Comparison of ENCODE assay signal across 10 cellular contexts in the genomic region with DNA sequence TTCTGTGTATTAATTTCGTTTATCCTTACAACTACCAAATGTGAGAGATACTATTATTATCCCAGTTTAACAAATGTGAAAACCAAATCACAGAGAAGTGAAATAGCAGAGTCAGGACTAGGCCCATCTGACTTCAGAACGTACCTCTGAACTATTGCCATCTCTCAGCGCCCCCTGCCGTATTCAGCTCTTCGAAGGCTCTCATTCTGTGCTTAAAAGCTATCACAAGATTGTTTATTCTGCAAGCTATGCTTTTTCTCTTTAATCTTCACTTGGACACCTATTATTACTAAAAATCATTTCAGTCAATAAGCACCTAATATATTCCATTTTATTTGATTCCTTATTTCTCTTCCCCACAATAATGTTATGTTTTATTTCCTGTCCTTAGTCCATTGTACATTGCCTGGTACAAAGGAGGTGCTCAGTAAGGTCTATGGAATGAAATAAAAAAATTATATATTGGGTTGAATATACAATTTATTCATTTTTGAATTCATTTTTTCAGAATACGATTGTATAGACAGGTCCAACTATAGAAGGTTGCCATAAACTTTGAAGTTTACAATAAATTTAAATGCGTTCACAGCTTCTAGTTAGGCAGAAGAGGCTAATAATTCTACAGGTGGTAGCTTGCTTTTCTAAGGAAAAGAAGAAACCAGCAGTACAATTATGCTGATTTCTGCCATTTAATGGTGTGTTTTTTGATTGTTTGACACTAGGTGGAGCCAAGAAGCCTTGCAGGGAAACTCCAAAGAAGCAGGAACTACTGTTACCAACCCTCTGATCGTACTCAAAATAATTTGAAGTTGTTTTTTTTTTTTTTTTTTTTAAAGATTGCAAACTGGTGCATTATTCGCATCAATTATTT.
DNase-seq lines count a peak whose midpoint lies in the region; FAIRE-seq and TF ChIP-seq lines count a peak whose summit lies in the region.
"Had no signal": no experiment of that assay in that cellular context is flagged by ENCODE, and none has a peak within 500 bp of the region (broad histone marks: within the 10 kb centered on the region; RNA-seq: fewer than 3 reads in every experiment).

No MANE protein-coding gene starts in this region.

- H3K9me2 ChIP-seq in OCI-LY7 (ENCODE audit: insufficient read depth, low read length): no peaks in the 10 kb centered on the region

- no CpG with 5 or more reads among the region's 9 CpGs for WGBS in neuronal stem cell (ENCODE audit: extremely low coverage in 2 of 2, insufficient read length in 2 of 2, insufficient replicate concordance in 1 of 2), 2 donors

- no peak overlapping the region for H2BK120ac ChIP-seq in neuronal stem cell (ENCODE audit: low read depth, low read length)

- no peak overlapping the region for H3K14ac ChIP-seq in neuronal stem cell (ENCODE audit: low read length)

- H3K27ac ChIP-seq in HL-60 (replicated peaks) (no peak overlapping the region), OCI-LY7 (ENCODE audit: low read depth, low read length, poor library complexity, severe bottlenecking) (no peak overlapping the region), colonic mucosa (no peak overlapping the region), neuronal stem cell (replicated peaks; ENCODE audit: low read length) (no peak overlapping the region)

- no peaks in the 10 kb centered on the region for H3K36me3 Mint-ChIP-seq in mesothelial cell of epicardium
- H3K36me3 Mint-ChIP-seq: IgD-negative memory B cell, immature natural killer cell had no signal

- H2AFZ ChIP-seq in OCI-LY7 (ENCODE audit: low read length) (peak overlapping the region; percentile 54), neuronal stem cell (ENCODE audit: low read length) (no peak overlapping the region)

- H3K27ac Mint-ChIP-seq in mesothelial cell of epicardium: no peak overlapping the region
- H3K27ac Mint-ChIP-seq: immature natural killer cell had no signal

- no peaks in the 10 kb centered on the region for H3K79me2 ChIP-seq in OCI-LY7 (ENCODE audit: insufficient read depth, low read depth, low read length)

- H3K9me3 Mint-ChIP-seq in mesothelial cell of epicardium: peaks cover 5% of the 10 kb centered on the region
- H3K9me3 Mint-ChIP-seq: IgD-negative memory B cell, immature natural killer cell had no signal

- CTCF ChIA-PET in BJ (lab: Yijun Ruan, JAX) (interaction anchor here (0.7 to 2.9 kb wide), 27 partner anchors 9 to 440 kb away, joined by 3 to 68 read pairs (median 4); partner anchors contain the start of genes CDKN2A, CDKN2B and CDKN2B-AS1), OCI-LY7 (lab: Charles Lee; ENCODE audit: unreplicated experiment) (interaction anchor here (0.6 to 1.4 kb wide), 4 partner anchors 192 to 440 kb away, joined by 3 to 4 read pairs (median 3); no protein-coding TSS in a partner anchor)

- no TSS peak for BruUV-seq in OCI-LY7 (replicated peaks; lab: Mats Ljungman, UMichigan)

- TF ChIP-seq CTCF in BJ (IDR thresholded peaks at IDR 0.05; ENCODE audit: insufficient read depth, low read depth, low read length) (peak; percentile 67), HL-60 (IDR thresholded peaks at IDR 0.05; ENCODE audit: insufficient read depth, low read length) (peak; percentile 5), OCI-LY7 (conservative IDR thresholded peaks at IDR 0.05; ENCODE audit: low read length) (peak; percentile 77), colonic mucosa (IDR thresholded peaks at IDR 0.05) (peak; percentile 24), mesothelial cell of epicardium (IDR thresholded peaks at IDR 0.05; ENCODE audit: unreplicated experiment) (peak; percentile 19)

- no peak overlapping the region for H2BK5ac ChIP-seq in neuronal stem cell (ENCODE audit: low read length)

- DNase-seq in BJ (ENCODE audit: low read depth): no peak
- no peak for DNase-seq in GM12891 (ENCODE audit: insufficient read length, low spot score)
- peak in 1 of 2 experiments; percentile 39 for DNase-seq in HL-60 (ENCODE audit: low read depth in 1 of 2, low spot score in 1 of 2)
- peak; percentile 70 for DNase-seq in OCI-LY7 (ENCODE audit: low spot score)
- peak; percentile 45 for DNase-seq in colonic mucosa
- DNase-seq in mesothelial cell of epicardium (ENCODE audit: low spot score in 2 of 2, unreplicated experiment in 2 of 2): peak in 1 of 2 experiments; percentile 49
- no peak for DNase-seq in occipital lobe (lab: John Stamatoyannopoulos, UW)
- no peak for DNase-seq in neuronal stem cell (ENCODE audit: low spot score)

- H4K20me1 ChIP-seq in OCI-LY7 (ENCODE audit: insufficient read depth, low read length): no peaks in the 10 kb centered on the region

- no peak overlapping the region for H2BK12ac ChIP-seq in neuronal stem cell (ENCODE audit: low read length)

- no peak overlapping the region for H2AK5ac ChIP-seq in neuronal stem cell (ENCODE audit: low read depth, low read length)

- no peaks in the 10 kb centered on the region for H3K27me3 Mint-ChIP-seq in mesothelial cell of epicardium (ENCODE audit: low read depth)

- POLR2A ChIA-PET in BJ (lab: Charles Lee) (no interaction called here), OCI-LY7 (lab: Charles Lee) (interaction anchor here (0.7 to 1.4 kb wide), 4 partner anchors 9 to 410 kb away, joined by 3 to 4 read pairs (median 4); no protein-coding TSS in a partner anchor)

- no peak overlapping the region for H3K23ac ChIP-seq in neuronal stem cell (ENCODE audit: low read depth, low read length, poor library complexity)

- no peak for TF ChIP-seq POLR2A in GM12891 (IDR thresholded peaks at IDR 0.05; ENCODE audit: low read depth, low read length)

- no peak overlapping the region for H3K4ac ChIP-seq in neuronal stem cell (ENCODE audit: low read length)

- H3K4me1 Mint-ChIP-seq in mesothelial cell of epicardium: peaks cover 25% of the 10 kb centered on the region
- H3K4me1 Mint-ChIP-seq: immature natural killer cell had no signal

- intact Hi-C loops in OCI-LY7 (cut with micrococcal nuclease; ENCODE audit: unreplicated experiment): loop anchor here (2.0 to 10.0 kb wide), 3 partner anchors 192 to 910 kb away; partner anchors contain the start of gene KLHL9
- intact Hi-C loops in colonic mucosa (cut with DNase I): loop anchor here (5.0 kb wide), 1 partner anchor 208 kb away; no protein-coding TSS in a partner anchor

- no peaks in the 10 kb centered on the region for H3K79me1 ChIP-seq in neuronal stem cell (ENCODE audit: low read depth, low read length)

- H3K18ac ChIP-seq in neuronal stem cell (ENCODE audit: low read length): no peak overlapping the region

- H3K9me3 ChIP-seq in OCI-LY7 (ENCODE audit: low read length) (no peaks in the 10 kb centered on the region), colonic mucosa (no peaks in the 10 kb centered on the region), neuronal stem cell (replicated peaks in 1 of 2; ENCODE audit: control insufficient read depth in 2 of 2, insufficient read depth in 1 of 2, low read depth in 1 of 2, low read length in 2 of 2) (no peaks in the 10 kb centered on the region)

- no peak overlapping the region for H3K4me3 Mint-ChIP-seq in mesothelial cell of epicardium
- H3K4me3 Mint-ChIP-seq: IgD-negative memory B cell, immature natural killer cell had no signal

- peaks cover 29% of the 10 kb centered on the region for H3K4me1 ChIP-seq in OCI-LY7 (ENCODE audit: insufficient read depth, low read length, poor library complexity, severe bottlenecking)
- H3K4me1 ChIP-seq in colonic mucosa: no peaks in the 10 kb centered on the region
- no peaks in the 10 kb centered on the region for H3K4me1 ChIP-seq in neuronal stem cell (ENCODE audit: control insufficient read depth in 2 of 2, insufficient read depth in 1 of 2, low read depth in 1 of 2, low read length in 2 of 2)

- H3K9ac ChIP-seq in colonic mucosa (ENCODE audit: low read depth in 2 of 2, low read length in 2 of 2) (no peak overlapping the region), neuronal stem cell (ENCODE audit: low read depth, low read length, poor library complexity) (no peak overlapping the region)

- H3K4me2 ChIP-seq in OCI-LY7 (ENCODE audit: low read length) (no peak overlapping the region), neuronal stem cell (ENCODE audit: insufficient read depth, low read length, poor library complexity, severe bottlenecking) (no peak overlapping the region)

- H2BK15ac ChIP-seq in neuronal stem cell (ENCODE audit: low read length): no peak overlapping the region

- H3K27me3 ChIP-seq in BJ (ENCODE audit: control insufficient read depth, insufficient read depth, low read length) (no peaks in the 10 kb centered on the region; the same call in 1 of the 2 replicates), HL-60 (ENCODE audit: insufficient read depth, poor library complexity, severe bottlenecking) (no peaks in the 10 kb centered on the region), colonic mucosa (no peaks in the 10 kb centered on the region), neuronal stem cell (ENCODE audit: control insufficient read depth in 3 of 3, insufficient read depth in 3 of 3, low read depth in 1 of 3, low read length in 3 of 3) (no peaks in the 10 kb centered on the region)

- no peak overlapping the region for H4K91ac ChIP-seq in neuronal stem cell (ENCODE audit: low read depth, low read length, poor library complexity)

- peak; percentile 38 for FAIRE-seq in GM12891 (lab: Jason Lieb, UNC)

- no peaks in the 10 kb centered on the region for H3K36me3 ChIP-seq in BJ (ENCODE audit: control insufficient read depth, insufficient read depth, low read length)
- no peaks in the 10 kb centered on the region for H3K36me3 ChIP-seq in OCI-LY7 (ENCODE audit: insufficient read depth, low read length)
- no peaks in the 10 kb centered on the region for H3K36me3 ChIP-seq in colonic mucosa
- H3K36me3 ChIP-seq in neuronal stem cell (replicated peaks in 1 of 2; ENCODE audit: control insufficient read depth in 2 of 2, insufficient read depth in 2 of 2, low read length in 2 of 2): no peaks in the 10 kb centered on the region

- H3K4me3 ChIP-seq in BJ (ENCODE audit: low read depth, low read length) (no peak overlapping the region), HL-60 (replicated peaks; ENCODE audit: insufficient read depth, low read length) (no peak overlapping the region), OCI-LY7 (ENCODE audit: low read depth, low read length, poor library complexity, severe bottlenecking) (no peak overlapping the region), colonic mucosa (no peak overlapping the region), neuronal stem cell (ENCODE audit: low read length in 2 of 2) (no peak overlapping the region)

- H4K8ac ChIP-seq in neuronal stem cell (ENCODE audit: low read depth, low read length): no peak overlapping the region

TF ChIP-seq in GM12891, 5 proteins besides CTCF, POLR2A, EP300 and RAD21:
- TF ChIP-seq PAX5 (IDR thresholded peaks at IDR 0.05; ENCODE audit: insufficient read depth, low read length, severe bottlenecking): no peak
- TF ChIP-seq SPI1 (IDR thresholded peaks at IDR 0.05; ENCODE audit: low read depth, low read length): no peak
- TF ChIP-seq POLR2AphosphoS5 (IDR thresholded peaks at IDR 0.05; ENCODE audit: low read depth, low read length): no peak
- TF ChIP-seq POU2F2 (IDR thresholded peaks at IDR 0.05; ENCODE audit: low read depth, low read length): no peak
- no peak for TF ChIP-seq TAF1 (IDR thresholded peaks at IDR 0.05; ENCODE audit: low read depth, low read length)

Comparison
In these comparisons a context has a peak if more than half of its experiments do, and no peak if none do; other contexts are left out.
1. DNase-seq: peak in OCI-LY7 (single experiment) and colonic mucosa (single experiment); none in BJ (single experiment), GM12891 (single experiment), occipital lobe (single experiment) and neuronal stem cell (single experiment).
2. CTCF ChIP-seq: peak in every context shown above with its lines; median percentile 77 in OCI-LY7; 67 in BJ; 24 in colonic mucosa; 19 in mesothelial cell of epicardium; 5 in HL-60.